In the genomic region with DNA sequence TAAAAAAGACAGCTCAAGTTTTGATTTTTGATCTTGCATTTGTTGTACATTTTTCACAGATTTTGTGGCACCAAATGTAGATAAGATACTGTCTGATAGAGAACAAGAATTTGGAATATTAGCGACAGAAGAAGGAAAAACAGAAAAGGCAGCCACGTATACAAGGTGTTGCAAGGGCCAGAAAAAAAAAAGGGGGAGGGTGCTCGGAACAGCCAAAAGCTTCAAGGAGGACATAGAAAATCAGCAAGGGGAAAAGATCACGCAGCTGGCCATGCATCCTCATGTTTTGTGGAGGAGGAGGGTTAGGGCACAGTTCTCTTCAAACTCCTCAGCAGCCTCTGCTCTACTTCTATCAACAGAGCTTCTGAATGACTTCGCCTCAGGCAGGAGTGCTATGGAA, we compare ENCODE assay signal across 31 cellular contexts.
"Had no signal": no experiment of that assay in that cellular context is flagged by ENCODE, and none has a peak within 500 bp of the region (broad histone marks: within the 10 kb centered on the region; RNA-seq: fewer than 3 reads in every experiment).

No MANE protein-coding gene starts in this region.

- DNase-seq: activated CD4-positive, alpha-beta memory T cell treated with anti-CD3 and anti-CD28 coated beads for 36 hours; activated CD4-positive, alpha-beta T cell treated with anti-CD3 and anti-CD28 coated beads for 36 hours; activated CD4-positive, alpha-beta T cell treated with anti-CD3 and anti-CD28 coated beads, Interleukin-2, amount 10 ng/mL, durations not matched to agents 24 days and 14 days; activated CD4-positive, CD25-positive, alpha-beta regulatory T cell; activated CD4-positive, CD25-positive, alpha-beta regulatory T cell treated with anti-CD3 and anti-CD28 coated beads, Interleukin-2, amount 50 U/mL, for 72 hours; activated CD8-positive, alpha-beta memory T cell treated with anti-CD3 and anti-CD28 coated beads, Interleukin-2, amount 10 ng/mL, durations not matched to agents 7 days and 5 days; activated CD8-positive, alpha-beta memory T cell treated with anti-CD3 and anti-CD28 coated beads, Interleukin-2, amount 50 U/mL, for 4 hours; activated CD8-positive, alpha-beta T cell treated with anti-CD3 and anti-CD28 coated beads, Interleukin-2, amount 10 ng/mL, durations not matched to agents 7 days and 5 days; activated effector memory CD4-positive, alpha-beta T cell treated with anti-CD3 and anti-CD28 coated beads, Interleukin-2, amount 50 U/mL, for 16 hours; activated naive CD4-positive, alpha-beta T cell treated with anti-CD3 and anti-CD28 coated beads for 36 hours; activated naive CD8-positive, alpha-beta T cell treated with anti-CD3 and anti-CD28 coated beads for 36 hours; activated naive CD8-positive, alpha-beta T cell treated with anti-CD3 and anti-CD28 coated beads, Interleukin-2, amount 50 U/mL, for 24 hours; activated T-cell treated with anti-CD3 and anti-CD28 coated beads, Interleukin-2, amount 50 U/mL, for 1 hour; activated T-cell treated with anti-CD3 and anti-CD28 coated beads, Interleukin-2, amount 50 U/mL, for 48 hours; adrenal gland; amygdala; aorta; body of pancreas; caudate nucleus; cortex of kidney; dermis blood vessel endothelial cell; effector CD4-positive, alpha-beta T cell; effector memory CD8-positive, alpha-beta T cell; erythroblast; foreskin keratinocyte; gastrocnemius medialis; glutamatergic neuron; heart left ventricle; T-helper 2 cell had no signal

- H3K27me3 ChIP-seq: adrenal gland, body of pancreas, esophagus muscularis mucosa, gastrocnemius medialis, heart left ventricle had no signal

- H3K36me3 ChIP-seq: adrenal gland, esophagus muscularis mucosa, gastrocnemius medialis, heart left ventricle had no signal

- ATAC-seq: activated CD4-positive, alpha-beta T cell treated with anti-CD3 and anti-CD28 coated beads for 36 hours; activated CD8-positive, alpha-beta memory T cell treated with anti-CD3 and anti-CD28 coated beads, Interleukin-2, amount 10 ng/mL, durations not matched to agents 7 days and 5 days; activated CD8-positive, alpha-beta T cell treated with anti-CD3 and anti-CD28 coated beads, Interleukin-2, amount 10 ng/mL, durations not matched to agents 7 days and 5 days; activated naive CD8-positive, alpha-beta T cell treated with anti-CD3 and anti-CD28 coated beads, Interleukin-2, amount 50 U/mL, for 24 hours; body of pancreas; effector memory CD8-positive, alpha-beta T cell; foreskin keratinocyte; gastrocnemius medialis; heart left ventricle had no signal

- H3K9me3 ChIP-seq: adrenal gland, body of pancreas, esophagus muscularis mucosa, gastrocnemius medialis, heart left ventricle had no signal

- H3K4me1 ChIP-seq: body of pancreas, esophagus muscularis mucosa, foreskin keratinocyte, gastrocnemius medialis had no signal

- H3K4me3 ChIP-seq: adrenal gland, body of pancreas, esophagus muscularis mucosa, gastrocnemius medialis, heart left ventricle had no signal

- H3K27ac ChIP-seq: adrenal gland, body of pancreas, esophagus muscularis mucosa, foreskin keratinocyte, gastrocnemius medialis, heart left ventricle had no signal

- FAIRE-seq: colon had no signal
